In genomic region chr13:103895835-103896520, GRCh38 we compare ENCODE assay signal across 20 cellular contexts.
DNase-seq lines count a peak whose midpoint lies in the region; ATAC-seq and TF ChIP-seq lines count a peak whose summit lies in the region.
"Had no signal": no experiment of that assay in that cellular context is flagged by ENCODE, and none has a peak within 500 bp of the region (broad histone marks: within the 10 kb centered on the region; RNA-seq: fewer than 3 reads in every experiment).

No MANE protein-coding gene starts in this region.

- no peak overlapping the region for H3K27ac ChIP-seq in brain microvascular endothelial cell

- no peaks in the 10 kb centered on the region for H3K27me3 ChIP-seq in brain microvascular endothelial cell (replicated peaks)
- H3K27me3 ChIP-seq: BE2C had no signal

- H3K4me3 ChIP-seq in brain microvascular endothelial cell (ENCODE audit: low read depth, low read length) = no peak overlapping the region
- H3K4me3 ChIP-seq: K562 had no signal

- TF ChIP-seq CTCF in brain microvascular endothelial cell (IDR thresholded peaks at IDR 0.05; ENCODE audit: low read depth, low read length, missing control alignments) = no peak

- in situ Hi-C loops in brain microvascular endothelial cell (cut with HindIII; ENCODE audit: low pct_ligation_motif_present, low sequenced_read_pairs) = no loop called here

- no peaks in the 10 kb centered on the region for H3K36me3 ChIP-seq in brain microvascular endothelial cell (replicated peaks)

- peak; percentile 82 for DNase-seq in kidney tubule cell (ENCODE audit: low spot score)
- DNase-seq in activated CD8-positive, alpha-beta memory T cell treated with anti-CD3 and anti-CD28 coated beads, Interleukin-2, amount 50 U/mL, for 48 hours = no peak
- no peak for DNase-seq in brain microvascular endothelial cell
- no peak for DNase-seq in activated CD4-positive, alpha-beta T cell treated with anti-CD3 and anti-CD28 coated beads, Interleukin-2, amount 50 U/mL, for 48 hours
- DNase-seq: BE2C; CD4-positive, CD25-positive, alpha-beta regulatory T cell; COR-L47; DMS53; EL; NCI-H1105; NCI-H2081 treated with DMSO at 0.1 percent for 48 hours; NCI-H446 treated with DMSO at 0.1 percent for 48 hours; NCI-H748 treated with DMSO at 0.1 percent for 48 hours; NK-92 treated with Interleukin-12 subunit alpha and Interleukin-12 subunit beta, amount 100 ng/mL, for 24 hours; SW 1271 had no signal

- ATAC-seq in GM18508 (IDR thresholded peaks at IDR 0.05; ENCODE audit: insufficient read depth, unreplicated experiment) (peak; percentile 59), GM21423 (IDR thresholded peaks at IDR 0.05; ENCODE audit: unreplicated experiment) (peak; percentile 47), HG03432 (IDR thresholded peaks at IDR 0.05; ENCODE audit: unreplicated experiment) (peak; percentile 47)
- ATAC-seq: K562, Right ventricle myocardium inferior had no signal
